In the genomic region with DNA sequence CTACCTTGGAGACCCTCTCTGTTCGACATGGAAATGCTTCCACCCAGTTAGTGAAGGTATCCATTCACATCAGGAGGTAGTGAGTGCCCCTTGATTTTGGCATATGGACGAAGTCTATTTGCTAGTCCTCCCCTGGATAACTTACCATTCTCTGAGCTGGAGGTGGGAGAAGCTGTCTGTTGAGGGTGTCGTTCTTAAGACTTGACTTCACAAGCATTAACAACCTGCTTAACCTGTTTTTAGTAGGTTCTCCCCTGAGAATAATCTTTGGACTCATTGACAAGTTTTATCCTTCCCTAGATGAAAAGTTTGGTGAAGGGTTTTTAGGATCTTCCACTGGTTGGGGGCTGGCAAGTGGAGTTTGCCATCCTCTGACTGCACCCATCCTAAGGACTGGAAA, we compare ENCODE assay signal across 22 cellular contexts.
"Had no signal": no experiment of that assay in that cellular context is flagged by ENCODE, and none has a peak within 500 bp of the region (broad histone marks: within the 10 kb centered on the region; RNA-seq: fewer than 3 reads in every experiment).

No MANE protein-coding gene starts in this region.

- H3K36me3 ChIP-seq: esophagus squamous epithelium, heart left ventricle, spleen, thoracic aorta, vagina had no signal

- H3K27me3 ChIP-seq: body of pancreas, esophagus squamous epithelium, heart left ventricle, spleen, vagina had no signal

- ATAC-seq: activated CD8-positive, alpha-beta T cell treated with anti-CD3 and anti-CD28 coated beads, Interleukin-2, amount 10 ng/mL, durations not matched to agents 7 days and 5 days; activated naive CD8-positive, alpha-beta T cell treated with anti-CD3 and anti-CD28 coated beads, Interleukin-2, amount 50 U/mL, for 24 hours; body of pancreas; left colon; sciatic nerve had no signal

- H3K4me1 ChIP-seq: body of pancreas, esophagus squamous epithelium, heart left ventricle, spleen, vagina had no signal

- H3K27ac ChIP-seq: body of pancreas, esophagus squamous epithelium, heart left ventricle, spleen, thoracic aorta, vagina had no signal

- H3K4me3 ChIP-seq: body of pancreas, esophagus squamous epithelium, heart left ventricle, spleen, thoracic aorta, vagina had no signal

- H3K9me3 ChIP-seq: body of pancreas, esophagus squamous epithelium, heart left ventricle, thoracic aorta, vagina had no signal

- DNase-seq: activated CD4-positive, alpha-beta T cell treated with anti-CD3 and anti-CD28 coated beads for 1 hour; activated CD4-positive, alpha-beta T cell treated with anti-CD3 and anti-CD28 coated beads, Interleukin-2, amount 50 U/mL, for 1 hour; activated CD8-positive, alpha-beta T cell treated with anti-CD3 and anti-CD28 coated beads, Interleukin-2, amount 10 ng/mL, durations not matched to agents 7 days and 5 days; activated gamma-delta T cell; activated naive CD4-positive, alpha-beta T cell treated with anti-CD3 and anti-CD28 coated beads, Interleukin-2, amount 50 U/mL, for 16 hours; activated naive CD8-positive, alpha-beta T cell treated with anti-CD3 and anti-CD28 coated beads, Interleukin-2, amount 50 U/mL, for 24 hours; body of pancreas; caudate nucleus; dermis blood vessel endothelial cell; effector memory CD4-positive, alpha-beta T cell; esophagus squamous epithelium; heart left ventricle; islet precursor cell; left colon; naive B cell; spleen; stimulated activated CD4-positive, alpha-beta T cell treated with anti-CD3 and anti-CD28 coated beads, Interleukin-4, amount 100 ng/mL, for 24 hours; stimulated activated naive CD4-positive, alpha-beta T cell treated with Interleukin-2 at 50 U/mL for 16 hours; T-helper 9 cell had no signal
